In the genomic region with DNA sequence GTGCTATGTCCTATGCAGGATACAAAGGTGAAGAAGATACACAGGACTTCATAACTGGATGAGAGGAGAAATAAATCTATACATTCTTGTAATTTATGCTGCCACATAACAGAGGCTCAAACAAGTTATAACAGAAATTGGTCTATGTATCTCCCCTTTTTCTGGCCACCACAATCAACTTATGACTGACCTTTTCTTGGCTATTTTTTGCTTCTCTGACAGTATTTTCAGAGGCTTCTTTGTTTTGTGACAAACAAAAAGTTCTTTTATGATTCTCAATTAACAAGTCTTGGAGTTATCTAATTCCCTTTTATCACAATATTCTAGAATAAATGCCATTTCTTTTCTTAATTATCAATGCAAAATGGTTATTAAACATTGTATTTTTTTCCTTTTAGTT, we compare ENCODE assay signal across 22 cellular contexts.
"Had no signal": no experiment of that assay in that cellular context is flagged by ENCODE, and none has a peak within 500 bp of the region (broad histone marks: within the 10 kb centered on the region; RNA-seq: fewer than 3 reads in every experiment).

No MANE protein-coding gene starts in this region.

- DNase-seq: hypothalamus; immature natural killer cell; islet precursor cell; lower lobe of right lung; mammary epithelial cell; naive thymus-derived CD8-positive, alpha-beta T cell; nucleus accumbens; pancreas; psoas muscle; right lobe of liver; stimulated activated CD4-positive, alpha-beta T cell treated with anti-CD3 and anti-CD28 coated beads, Interleukin-1b, Interleukin-23, amount 100 ng/mL, for 48 hours; stimulated activated CD4-positive, alpha-beta T cell treated with anti-CD3 and anti-CD28 coated beads, Interleukin-2, amount 100 ng/mL, for 48 hours; stimulated activated CD4-positive, alpha-beta T cell treated with anti-CD3 and anti-CD28 coated beads, Interleukin-4, amount 100 ng/mL, for 4 hours; stimulated activated CD8-positive, alpha-beta memory T cell treated with anti-CD3 and anti-CD28 coated beads, Interleukin-4, amount 100 ng/mL, for 48 hours; stimulated activated naive CD4-positive, alpha-beta T cell treated with Interleukin-2 at 50 U/mL for 16 hours; stimulated activated naive CD8-positive, alpha-beta T cell treated with anti-CD3 and anti-CD28 coated beads, Interleukin-15, amount 100 ng/mL, for 72 hours; substantia nigra; testis; thyroid gland; transverse colon; upper lobe of left lung had no signal

- FAIRE-seq: pancreas had no signal

- ATAC-seq: lower lobe of right lung; naive thymus-derived CD8-positive, alpha-beta T cell; pancreas; psoas muscle; right lobe of liver; stimulated activated memory B cell treated with anti-CD40 and anti-IgM and Interleukin-4, amounts not matched to agents 10 μg/mL and 1 μg/mL and 100 μg/mL, for 72 hours; stimulated activated naive CD8-positive, alpha-beta T cell treated with anti-CD3 and anti-CD28 coated beads, Interleukin-15, amount 100 ng/mL, for 72 hours had no signal
